In the genomic region with DNA sequence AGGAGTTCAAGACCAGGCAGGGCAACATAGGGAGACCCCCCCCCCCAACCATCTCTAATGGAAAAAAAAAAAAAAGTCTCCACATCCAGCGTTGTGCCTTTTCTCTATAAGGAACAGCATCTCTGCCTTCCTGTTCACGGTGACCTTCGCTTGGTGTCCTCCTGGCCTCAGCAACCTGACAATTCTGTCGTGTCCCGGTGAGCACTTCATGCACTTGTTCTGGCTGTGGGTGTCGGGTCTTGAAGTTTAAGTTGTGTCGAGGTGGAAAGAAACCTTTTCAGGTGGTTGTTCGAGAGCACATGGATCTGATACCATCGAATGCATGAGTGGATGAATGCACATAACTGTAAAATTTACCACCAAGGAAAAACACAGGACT, we compare ENCODE assay signal across 1 cellular context.
TF ChIP-seq lines count a peak whose summit lies in the region.

No MANE protein-coding gene starts in this region.

TF ChIP-seq in HEK293, 187 proteins besides CTCF, POLR2A, EP300 and RAD21 (continued from another document):
- TF ChIP-seq, protein P1, sequence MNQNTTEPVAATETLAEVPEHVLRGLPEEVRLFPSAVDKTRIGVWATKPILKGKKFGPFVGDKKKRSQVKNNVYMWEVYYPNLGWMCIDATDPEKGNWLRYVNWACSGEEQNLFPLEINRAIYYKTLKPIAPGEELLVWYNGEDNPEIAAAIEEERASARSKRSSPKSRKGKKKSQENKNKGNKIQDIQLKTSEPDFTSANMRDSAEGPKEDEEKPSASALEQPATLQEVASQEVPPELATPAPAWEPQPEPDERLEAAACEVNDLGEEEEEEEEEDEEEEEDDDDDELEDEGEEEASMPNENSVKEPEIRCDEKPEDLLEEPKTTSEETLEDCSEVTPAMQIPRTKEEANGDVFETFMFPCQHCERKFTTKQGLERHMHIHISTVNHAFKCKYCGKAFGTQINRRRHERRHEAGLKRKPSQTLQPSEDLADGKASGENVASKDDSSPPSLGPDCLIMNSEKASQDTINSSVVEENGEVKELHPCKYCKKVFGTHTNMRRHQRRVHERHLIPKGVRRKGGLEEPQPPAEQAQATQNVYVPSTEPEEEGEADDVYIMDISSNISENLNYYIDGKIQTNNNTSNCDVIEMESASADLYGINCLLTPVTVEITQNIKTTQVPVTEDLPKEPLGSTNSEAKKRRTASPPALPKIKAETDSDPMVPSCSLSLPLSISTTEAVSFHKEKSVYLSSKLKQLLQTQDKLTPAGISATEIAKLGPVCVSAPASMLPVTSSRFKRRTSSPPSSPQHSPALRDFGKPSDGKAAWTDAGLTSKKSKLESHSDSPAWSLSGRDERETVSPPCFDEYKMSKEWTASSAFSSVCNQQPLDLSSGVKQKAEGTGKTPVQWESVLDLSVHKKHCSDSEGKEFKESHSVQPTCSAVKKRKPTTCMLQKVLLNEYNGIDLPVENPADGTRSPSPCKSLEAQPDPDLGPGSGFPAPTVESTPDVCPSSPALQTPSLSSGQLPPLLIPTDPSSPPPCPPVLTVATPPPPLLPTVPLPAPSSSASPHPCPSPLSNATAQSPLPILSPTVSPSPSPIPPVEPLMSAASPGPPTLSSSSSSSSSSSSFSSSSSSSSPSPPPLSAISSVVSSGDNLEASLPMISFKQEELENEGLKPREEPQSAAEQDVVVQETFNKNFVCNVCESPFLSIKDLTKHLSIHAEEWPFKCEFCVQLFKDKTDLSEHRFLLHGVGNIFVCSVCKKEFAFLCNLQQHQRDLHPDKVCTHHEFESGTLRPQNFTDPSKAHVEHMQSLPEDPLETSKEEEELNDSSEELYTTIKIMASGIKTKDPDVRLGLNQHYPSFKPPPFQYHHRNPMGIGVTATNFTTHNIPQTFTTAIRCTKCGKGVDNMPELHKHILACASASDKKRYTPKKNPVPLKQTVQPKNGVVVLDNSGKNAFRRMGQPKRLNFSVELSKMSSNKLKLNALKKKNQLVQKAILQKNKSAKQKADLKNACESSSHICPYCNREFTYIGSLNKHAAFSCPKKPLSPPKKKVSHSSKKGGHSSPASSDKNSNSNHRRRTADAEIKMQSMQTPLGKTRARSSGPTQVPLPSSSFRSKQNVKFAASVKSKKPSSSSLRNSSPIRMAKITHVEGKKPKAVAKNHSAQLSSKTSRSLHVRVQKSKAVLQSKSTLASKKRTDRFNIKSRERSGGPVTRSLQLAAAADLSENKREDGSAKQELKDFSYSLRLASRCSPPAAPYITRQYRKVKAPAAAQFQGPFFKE (tag by site-specific recombination; IDR thresholded peaks at IDR 0.05; ENCODE audit: borderline replicate concordance) = no peak
- TF ChIP-seq ZBTB8A (tag by site-specific recombination; IDR thresholded peaks at IDR 0.05) = no peak
- TF ChIP-seq IKZF3 (tag by site-specific recombination; IDR thresholded peaks at IDR 0.05) = no peak
- no peak for TF ChIP-seq BCL11B (tag by site-specific recombination; IDR thresholded peaks at IDR 0.05; ENCODE audit: low read depth)
- TF ChIP-seq, protein P2, sequence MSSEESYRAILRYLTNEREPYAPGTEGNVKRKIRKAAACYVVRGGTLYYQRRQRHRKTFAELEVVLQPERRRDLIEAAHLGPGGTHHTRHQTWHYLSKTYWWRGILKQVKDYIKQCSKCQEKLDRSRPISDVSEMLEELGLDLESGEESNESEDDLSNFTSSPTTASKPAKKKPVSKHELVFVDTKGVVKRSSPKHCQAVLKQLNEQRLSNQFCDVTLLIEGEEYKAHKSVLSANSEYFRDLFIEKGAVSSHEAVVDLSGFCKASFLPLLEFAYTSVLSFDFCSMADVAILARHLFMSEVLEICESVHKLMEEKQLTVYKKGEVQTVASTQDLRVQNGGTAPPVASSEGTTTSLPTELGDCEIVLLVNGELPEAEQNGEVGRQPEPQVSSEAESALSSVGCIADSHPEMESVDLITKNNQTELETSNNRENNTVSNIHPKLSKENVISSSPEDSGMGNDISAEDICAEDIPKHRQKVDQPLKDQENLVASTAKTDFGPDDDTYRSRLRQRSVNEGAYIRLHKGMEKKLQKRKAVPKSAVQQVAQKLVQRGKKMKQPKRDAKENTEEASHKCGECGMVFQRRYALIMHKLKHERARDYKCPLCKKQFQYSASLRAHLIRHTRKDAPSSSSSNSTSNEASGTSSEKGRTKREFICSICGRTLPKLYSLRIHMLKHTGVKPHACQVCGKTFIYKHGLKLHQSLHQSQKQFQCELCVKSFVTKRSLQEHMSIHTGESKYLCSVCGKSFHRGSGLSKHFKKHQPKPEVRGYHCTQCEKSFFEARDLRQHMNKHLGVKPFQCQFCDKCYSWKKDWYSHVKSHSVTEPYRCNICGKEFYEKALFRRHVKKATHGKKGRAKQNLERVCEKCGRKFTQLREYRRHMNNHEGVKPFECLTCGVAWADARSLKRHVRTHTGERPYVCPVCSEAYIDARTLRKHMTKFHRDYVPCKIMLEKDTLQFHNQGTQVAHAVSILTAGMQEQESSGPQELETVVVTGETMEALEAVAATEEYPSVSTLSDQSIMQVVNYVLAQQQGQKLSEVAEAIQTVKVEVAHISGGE (tag by site-specific recombination; conservative IDR thresholded peaks at IDR 0.05; ENCODE audit: low read depth) = no peak
- TF ChIP-seq PRDM1 (tag by site-specific recombination; IDR thresholded peaks at IDR 0.05) = no peak
- TF ChIP-seq ZNF830 (tag by site-specific recombination; IDR thresholded peaks at IDR 0.05; ENCODE audit: low read depth) = no peak
- TF ChIP-seq GLIS2 (tag by site-specific recombination; IDR thresholded peaks at IDR 0.05) = no peak
- TF ChIP-seq MEIS1 (CRISPR knock-in tag; IDR thresholded peaks at IDR 0.05; ENCODE audit: borderline replicate concordance) = no peak
- TF ChIP-seq, protein P3, sequence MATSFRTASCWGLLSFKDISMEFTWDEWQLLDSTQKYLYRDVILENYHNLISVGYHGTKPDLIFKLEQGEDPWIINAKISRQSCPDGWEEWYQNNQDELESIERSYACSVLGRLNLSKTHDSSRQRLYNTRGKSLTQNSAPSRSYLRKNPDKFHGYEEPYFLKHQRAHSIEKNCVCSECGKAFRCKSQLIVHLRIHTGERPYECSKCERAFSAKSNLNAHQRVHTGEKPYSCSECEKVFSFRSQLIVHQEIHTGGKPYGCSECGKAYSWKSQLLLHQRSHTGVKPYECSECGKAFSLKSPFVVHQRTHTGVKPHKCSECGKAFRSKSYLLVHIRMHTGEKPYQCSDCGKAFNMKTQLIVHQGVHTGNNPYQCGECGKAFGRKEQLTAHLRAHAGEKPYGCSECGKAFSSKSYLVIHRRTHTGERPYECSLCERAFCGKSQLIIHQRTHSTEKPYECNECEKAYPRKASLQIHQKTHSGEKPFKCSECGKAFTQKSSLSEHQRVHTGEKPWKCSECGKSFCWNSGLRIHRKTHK (tag by site-specific recombination; IDR thresholded peaks at IDR 0.05) = no peak
- TF ChIP-seq ZNF473 (tag by site-specific recombination; IDR thresholded peaks at IDR 0.05) = no peak
- no peak for TF ChIP-seq MZF1 (tag by site-specific recombination; IDR thresholded peaks at IDR 0.05; ENCODE audit: borderline replicate concordance)
- TF ChIP-seq, protein P4, sequence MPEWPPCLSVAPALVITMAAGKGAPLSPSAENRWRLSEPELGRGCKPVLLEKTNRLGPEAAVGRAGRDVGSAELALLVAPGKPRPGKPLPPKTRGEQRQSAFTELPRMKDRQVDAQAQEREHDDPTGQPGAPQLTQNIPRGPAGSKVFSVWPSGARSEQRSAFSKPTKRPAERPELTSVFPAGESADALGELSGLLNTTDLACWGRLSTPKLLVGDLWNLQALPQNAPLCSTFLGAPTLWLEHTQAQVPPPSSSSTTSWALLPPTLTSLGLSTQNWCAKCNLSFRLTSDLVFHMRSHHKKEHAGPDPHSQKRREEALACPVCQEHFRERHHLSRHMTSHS (tag by site-specific recombination; IDR thresholded peaks at IDR 0.05) = no peak
- TF ChIP-seq ZNF529 (tag by site-specific recombination; IDR thresholded peaks at IDR 0.05; ENCODE audit: insufficient replicate concordance) = no peak
- no peak for TF ChIP-seq ZSCAN23 (tag by site-specific recombination; IDR thresholded peaks at IDR 0.05)
- no peak for TF ChIP-seq ZNF341 (tag by site-specific recombination; IDR thresholded peaks at IDR 0.05; ENCODE audit: low read depth)
- TF ChIP-seq ZNF202 (tag by site-specific recombination; IDR thresholded peaks at IDR 0.05; ENCODE audit: borderline replicate concordance) = no peak
- TF ChIP-seq, protein P5, sequence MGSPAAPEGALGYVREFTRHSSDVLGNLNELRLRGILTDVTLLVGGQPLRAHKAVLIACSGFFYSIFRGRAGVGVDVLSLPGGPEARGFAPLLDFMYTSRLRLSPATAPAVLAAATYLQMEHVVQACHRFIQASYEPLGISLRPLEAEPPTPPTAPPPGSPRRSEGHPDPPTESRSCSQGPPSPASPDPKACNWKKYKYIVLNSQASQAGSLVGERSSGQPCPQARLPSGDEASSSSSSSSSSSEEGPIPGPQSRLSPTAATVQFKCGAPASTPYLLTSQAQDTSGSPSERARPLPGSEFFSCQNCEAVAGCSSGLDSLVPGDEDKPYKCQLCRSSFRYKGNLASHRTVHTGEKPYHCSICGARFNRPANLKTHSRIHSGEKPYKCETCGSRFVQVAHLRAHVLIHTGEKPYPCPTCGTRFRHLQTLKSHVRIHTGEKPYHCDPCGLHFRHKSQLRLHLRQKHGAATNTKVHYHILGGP (tag by site-specific recombination; IDR thresholded peaks at IDR 0.05) = no peak
